In genomic region chr6:26217714-26218075, GRCh38 we compare ENCODE assay signal across 8 cellular contexts.
DNase-seq lines count a peak whose midpoint lies in the region; ATAC-seq and TF ChIP-seq lines count a peak whose summit lies in the region.

No MANE protein-coding gene starts in this region.

- H3K4me1 ChIP-seq in gastroesophageal sphincter (peaks cover 0 to 36% (median 0%) of the 10 kb centered on the region in 3 donors), subcutaneous abdominal adipose tissue (ENCODE audit: control insufficient read depth in 5 of 5, insufficient read depth in 5 of 5, low read length in 5 of 5) (peaks cover 0 to 25% (median 24%) of the 10 kb centered on the region in 5 donors)

- H3K27me3 ChIP-seq in gastroesophageal sphincter (peaks cover 30% of the 10 kb centered on the region), subcutaneous abdominal adipose tissue (ENCODE audit: control insufficient read depth in 5 of 5, insufficient read depth in 4 of 5, low read length in 5 of 5) (peaks cover 5 to 42% (median 12%) of the 10 kb centered on the region in 5 donors)

- in situ Hi-C loops in GM13977 (cut with MboI; ENCODE audit: low pct_unique_long_range_greater_than_20kb, low sequenced_read_pairs, unreplicated experiment): no loop called here

- WGBS in gastroesophageal sphincter (ENCODE audit: low coverage in 1 of 2), 2 donors: 3 to 12% methylated on average over 5 to 8 of the region's 10 CpGs

- H3K36me3 ChIP-seq in gastroesophageal sphincter: no peaks in the 10 kb centered on the region
- H3K36me3 ChIP-seq in subcutaneous abdominal adipose tissue (ENCODE audit: control insufficient read depth in 5 of 5, insufficient read depth in 5 of 5, low read length in 5 of 5): no peaks in the 10 kb centered on the region

- no peak for ATAC-seq in gastroesophageal sphincter
- no peak for ATAC-seq in GM18520 (IDR thresholded peaks at IDR 0.05; ENCODE audit: unreplicated experiment)
- ATAC-seq in GM18505 (IDR thresholded peaks at IDR 0.05; ENCODE audit: unreplicated experiment): no peak

- DNase-seq in NCI-H748 (lab: John Stamatoyannopoulos, UW; ENCODE audit: unreplicated experiment) (peak; percentile 66), NCI-H748 treated with DMSO at 0.1 percent for 48 hours (lab: John Stamatoyannopoulos, UW) (no peak), SK-N-DZ (ENCODE audit: low spot score) (peak; percentile 47), GM13977 (ENCODE audit: low spot score) (no peak)

- no peak for TF ChIP-seq EP300 in gastroesophageal sphincter (IDR thresholded peaks at IDR 0.05)

- TF ChIP-seq POLR2A in gastroesophageal sphincter (IDR thresholded peaks at IDR 0.05) (no peak), GM18505 (IDR thresholded peaks at IDR 0.05; ENCODE audit: borderline replicate concordance, extremely low read depth, insufficient read depth, insufficient read length) (no peak)

- no peak for TF ChIP-seq CTCF in gastroesophageal sphincter (IDR thresholded peaks at IDR 0.05)
- no peak for TF ChIP-seq CTCF in GM13977 (IDR thresholded peaks at IDR 0.05; ENCODE audit: extremely low read depth, insufficient read depth, missing control alignments)

- H3K9me3 ChIP-seq in gastroesophageal sphincter (no peaks in the 10 kb centered on the region), subcutaneous abdominal adipose tissue (ENCODE audit: control insufficient read depth in 5 of 5, low read length in 5 of 5) (peaks cover 0 to 4% (median 0%) of the 10 kb centered on the region in 5 donors)

- H3K27ac ChIP-seq in gastroesophageal sphincter: peak overlapping the region; percentile 89 to 95 (median 92)
- H3K27ac ChIP-seq in subcutaneous abdominal adipose tissue (ENCODE audit: low read depth, low read length): peak overlapping the region; percentile 83

- peak overlapping the region in 3 of 5 donors; percentile 43 to 74 (median 54) for H3K9ac ChIP-seq in subcutaneous abdominal adipose tissue (ENCODE audit: low read length in 5 of 5)

- H3K4me3 ChIP-seq in gastroesophageal sphincter (peak overlapping the region; percentile 54 to 55), subcutaneous abdominal adipose tissue (ENCODE audit: low read depth in 1 of 5, low read length in 5 of 5) (peak overlapping the region; percentile 63 to 80 (median 68))

Comparison
In these comparisons a context has a peak if more than half of its experiments do, and no peak if none do; other contexts are left out.
1. DNase-seq: peak in NCI-H748 (single experiment) and SK-N-DZ (single experiment); none in NCI-H748 treated with DMSO at 0.1 percent for 48 hours (single experiment) and GM13977 (single experiment).